In genomic region chr22:37692627-37693285, GRCh38 we compare ENCODE assay signal across 1 cellular context.
TF ChIP-seq lines count a peak whose summit lies in the region.

No MANE protein-coding gene starts in this region.

TF ChIP-seq in HepG2, 621 proteins besides CTCF, POLR2A, EP300 and RAD21:
- TF ChIP-seq AGO2 (optimal IDR thresholded peaks at IDR 0.05; ENCODE audit: low read depth, low read length): peak; percentile 62
- no peak for TF ChIP-seq CEBPB (IDR thresholded peaks at IDR 0.05; ENCODE audit: borderline replicate concordance, low read depth, low read length)
